In genomic region chr1:219317762-219318353, GRCh38 we compare ENCODE assay signal across 10 cellular contexts.
DNase-seq lines count a peak whose midpoint lies in the region; ATAC-seq, FAIRE-seq and TF ChIP-seq lines count a peak whose summit lies in the region.
"Had no signal": no experiment of that assay in that cellular context is flagged by ENCODE, and none has a peak within 500 bp of the region (broad histone marks: within the 10 kb centered on the region; RNA-seq: fewer than 3 reads in every experiment).

No MANE protein-coding gene starts in this region.

- H3K4me3 Mint-ChIP-seq in nephron progenitor cell: no peak overlapping the region
- no peak overlapping the region for H3K4me3 Mint-ChIP-seq in activated naive CD8-positive, alpha-beta T cell treated with anti-CD3 and anti-CD28 coated beads, Interleukin-2, amount 50 U/mL, for 24 hours
- no peak overlapping the region for H3K4me3 Mint-ChIP-seq in activated T-cell treated with anti-CD3 and anti-CD28 coated beads, Interleukin-2, amount 50 U/mL, for 24 hours

- TF ChIP-seq CTCF in astrocyte of the cerebellum (IDR thresholded peaks at IDR 0.05; ENCODE audit: low read depth, low read length, missing control alignments) (peak; percentile 32), nephron progenitor cell (IDR thresholded peaks at IDR 0.05) (peak; percentile 34), colonic mucosa (IDR thresholded peaks at IDR 0.05) (no peak)

- in situ Hi-C loops in astrocyte of the cerebellum (cut with HindIII; ENCODE audit: low sequenced_read_pairs): no loop called here

- FAIRE-seq in GM18507 (lab: Jason Lieb, UNC): peak; percentile 58

- intact Hi-C loops in colonic mucosa (cut with DNase I): no loop called here

- peaks cover 9% of the 10 kb centered on the region for H3K4me1 Mint-ChIP-seq in nephron progenitor cell
- H3K4me1 Mint-ChIP-seq in activated naive CD8-positive, alpha-beta T cell treated with anti-CD3 and anti-CD28 coated beads, Interleukin-2, amount 50 U/mL, for 24 hours: peaks cover under 1% of the 10 kb centered on the region
- H3K4me1 Mint-ChIP-seq in activated T-cell treated with anti-CD3 and anti-CD28 coated beads, Interleukin-2, amount 50 U/mL, for 24 hours (ENCODE audit: low read depth): no peaks in the 10 kb centered on the region

- H3K4me3 ChIP-seq in astrocyte of the cerebellum (ENCODE audit: low read depth, low read length): no peak overlapping the region
- no peak overlapping the region for H3K4me3 ChIP-seq in colonic mucosa
- H3K4me3 ChIP-seq: esophagus squamous epithelium had no signal

- H3K36me3 Mint-ChIP-seq in nephron progenitor cell (ENCODE audit: low read depth): peaks cover 26% of the 10 kb centered on the region
- peaks cover 6% of the 10 kb centered on the region for H3K36me3 Mint-ChIP-seq in activated naive CD8-positive, alpha-beta T cell treated with anti-CD3 and anti-CD28 coated beads, Interleukin-2, amount 50 U/mL, for 24 hours (ENCODE audit: low read depth)
- peaks cover 1% of the 10 kb centered on the region for H3K36me3 Mint-ChIP-seq in activated T-cell treated with anti-CD3 and anti-CD28 coated beads, Interleukin-2, amount 50 U/mL, for 24 hours (ENCODE audit: low read depth)

- peaks cover 25% of the 10 kb centered on the region for H3K9me3 Mint-ChIP-seq in nephron progenitor cell
- H3K9me3 Mint-ChIP-seq in activated naive CD8-positive, alpha-beta T cell treated with anti-CD3 and anti-CD28 coated beads, Interleukin-2, amount 50 U/mL, for 24 hours: peaks cover 21% of the 10 kb centered on the region
- peaks cover 20% of the 10 kb centered on the region for H3K9me3 Mint-ChIP-seq in activated T-cell treated with anti-CD3 and anti-CD28 coated beads, Interleukin-2, amount 50 U/mL, for 24 hours

- no peak overlapping the region for H3K9ac ChIP-seq in colonic mucosa (ENCODE audit: low read depth in 2 of 2, low read length in 2 of 2)

- no peaks in the 10 kb centered on the region for H3K27me3 Mint-ChIP-seq in nephron progenitor cell (ENCODE audit: low read depth, poor library complexity)
- H3K27me3 Mint-ChIP-seq in activated naive CD8-positive, alpha-beta T cell treated with anti-CD3 and anti-CD28 coated beads, Interleukin-2, amount 50 U/mL, for 24 hours: no peaks in the 10 kb centered on the region
- peaks cover 3% of the 10 kb centered on the region for H3K27me3 Mint-ChIP-seq in activated T-cell treated with anti-CD3 and anti-CD28 coated beads, Interleukin-2, amount 50 U/mL, for 24 hours

- H3K27ac ChIP-seq in colonic mucosa: no peak overlapping the region
- H3K27ac ChIP-seq: esophagus squamous epithelium had no signal

- DNase-seq in GM18507 (ENCODE audit: extremely low spot score, insufficient read length, low read depth) (peak; percentile 2), astrocyte of the cerebellum (ENCODE audit: low read depth) (no peak), nephron progenitor cell (peak; percentile 6), colonic mucosa (no peak), AG20443 (ENCODE audit: low spot score) (no peak)
- DNase-seq in activated naive CD8-positive, alpha-beta T cell treated with anti-CD3 and anti-CD28 coated beads, Interleukin-2, amount 50 U/mL, for 24 hours: no peak
- no peak for DNase-seq in activated T-cell treated with anti-CD3 and anti-CD28 coated beads, Interleukin-2, amount 50 U/mL, for 24 hours
- DNase-seq: esophagus squamous epithelium, SHP77 had no signal

- no peaks in the 10 kb centered on the region for H3K27me3 ChIP-seq in colonic mucosa
- H3K27me3 ChIP-seq: esophagus squamous epithelium had no signal

- H3K27ac Mint-ChIP-seq in nephron progenitor cell: no peak overlapping the region
- H3K27ac Mint-ChIP-seq in activated naive CD8-positive, alpha-beta T cell treated with anti-CD3 and anti-CD28 coated beads, Interleukin-2, amount 50 U/mL, for 24 hours: no peak overlapping the region
- no peak overlapping the region for H3K27ac Mint-ChIP-seq in activated T-cell treated with anti-CD3 and anti-CD28 coated beads, Interleukin-2, amount 50 U/mL, for 24 hours

- H3K36me3 ChIP-seq in colonic mucosa: no peaks in the 10 kb centered on the region
- H3K36me3 ChIP-seq: esophagus squamous epithelium had no signal

- peak; percentile 79 for ATAC-seq in HG03159 (IDR thresholded peaks at IDR 0.05; ENCODE audit: unreplicated experiment)
- no peak for ATAC-seq in activated naive CD8-positive, alpha-beta T cell treated with anti-CD3 and anti-CD28 coated beads, Interleukin-2, amount 50 U/mL, for 24 hours

- H3K9me3 ChIP-seq in colonic mucosa: no peaks in the 10 kb centered on the region
- H3K9me3 ChIP-seq: esophagus squamous epithelium had no signal

- H3K4me1 ChIP-seq in colonic mucosa: no peaks in the 10 kb centered on the region
- H3K4me1 ChIP-seq: esophagus squamous epithelium had no signal

Comparison
In these comparisons a context has a peak if more than half of its experiments do, and no peak if none do; other contexts are left out.
1. DNase-seq: peak in GM18507 (single experiment) and nephron progenitor cell (single experiment); none in astrocyte of the cerebellum (single experiment), colonic mucosa (single experiment), AG20443 (single experiment), activated naive CD8-positive, alpha-beta T cell treated with anti-CD3 and anti-CD28 coated beads, Interleukin-2, amount 50 U/mL, for 24 hours (single experiment) and activated T-cell treated with anti-CD3 and anti-CD28 coated beads, Interleukin-2, amount 50 U/mL, for 24 hours (single experiment).